Comparison of ENCODE assay signal across 8 cellular contexts in genomic region chr12:104201238-104202001, GRCh38. TPM values are rescaled to one million over a fixed set of nuclear protein-coding genes. Genes with fewer than 3 reads are reported as not detected.
DNase-seq lines count a peak whose midpoint lies in the region; ATAC-seq and TF ChIP-seq lines count a peak whose summit lies in the region.

No MANE protein-coding gene starts in this region.

- H3K79me2 ChIP-seq in Loucy (ENCODE audit: insufficient read depth, low read length): no peaks in the 10 kb centered on the region

- in situ Hi-C loops in G401 (cut with HindIII; ENCODE audit: low sequenced_read_pairs): no loop called here

- H2AFZ ChIP-seq in Loucy (ENCODE audit: low read length): no peak overlapping the region

- H3K9me3 ChIP-seq in Loucy (ENCODE audit: insufficient read depth, low read depth, low read length) (0 out of 2 replicates have a peak, but pooled peaks cover 5% of the 10 kb centered on the region), cardiac muscle cell (ENCODE audit: low read depth) (no peaks in the 10 kb centered on the region)

- H3K4me3 ChIP-seq in Loucy (ENCODE audit: low read length, poor library complexity, severe bottlenecking): no peak overlapping the region
- no peak overlapping the region for H3K4me3 ChIP-seq in cardiac muscle cell

- no peak overlapping the region for H3K4me2 ChIP-seq in Loucy (ENCODE audit: low read depth, low read length, poor library complexity, severe bottlenecking)

- no peak for ATAC-seq in GM18907 (IDR thresholded peaks at IDR 0.05; ENCODE audit: unreplicated experiment)

- no peak overlapping the region for H3K9ac ChIP-seq in Loucy (ENCODE audit: low read depth, low read length, poor library complexity, severe bottlenecking)

- TF ChIP-seq CTCF in Loucy (conservative IDR thresholded peaks at IDR 0.05; ENCODE audit: low read length) (peak; percentile 96), cardiac muscle cell (IDR thresholded peaks at IDR 0.05; ENCODE audit: low read depth, low read length) (peak; percentile 87)

- H4K20me1 ChIP-seq in Loucy (ENCODE audit: insufficient read depth, low read length, poor library complexity, severe bottlenecking): no peaks in the 10 kb centered on the region

- no peaks in the 10 kb centered on the region for H3K9me2 ChIP-seq in Loucy (replicated peaks; ENCODE audit: low read depth, low read length)

- H3K27ac ChIP-seq in cardiac muscle cell: no peak overlapping the region

- DNase-seq in G401 (ENCODE audit: low spot score): peak; percentile 67
- peak; percentile 9 for DNase-seq in SHP77 treated with DMSO at 0.1 percent for 48 hours (lab: John Stamatoyannopoulos, UW)
- peak; percentile 39 for DNase-seq in activated naive CD4-positive, alpha-beta T cell treated with Interleukin-2 at 50 U/mL for 16 hours
- DNase-seq in cardiac muscle cell (ENCODE audit: low read depth in 1 of 2, low spot score in 1 of 2): peak; percentile 63 to 83
- DNase-seq in retina: peak; percentile 61
- DNase-seq in HuH-7 (ENCODE audit: low spot score): no peak

- H3K27me3 ChIP-seq in Loucy (ENCODE audit: insufficient read depth, low read length, poor library complexity, severe bottlenecking) (no peaks in the 10 kb centered on the region), cardiac muscle cell (no peaks in the 10 kb centered on the region)

- H3K36me3 ChIP-seq in Loucy (ENCODE audit: insufficient read depth, low read length) (no peaks in the 10 kb centered on the region), cardiac muscle cell (no peaks in the 10 kb centered on the region)

- H3K4me1 ChIP-seq in Loucy (ENCODE audit: insufficient read depth, low read length, poor library complexity, severe bottlenecking) (no peaks in the 10 kb centered on the region), cardiac muscle cell (ENCODE audit: low read depth) (no peaks in the 10 kb centered on the region)

- no peaks in the 10 kb centered on the region for H3F3A ChIP-seq in Loucy (ENCODE audit: low read depth)

RNA-seq across cellular contexts. Expression of gene TXNRD1, which starts 14.2 kb away (rescaled TPM):
- 581 and 681 TPM in 2 replicates for total RNA-seq in G401 (2014; rRNA removed; shearing (Covaris generic))
- total RNA-seq in cardiac muscle cell: 55.5 and 74.9 TPM in 2 replicates
- polyA plus RNA-seq in cardiac muscle cell: 43.5 and 48.3 TPM in 2 replicates
